Comparison of ENCODE assay signal across 15 cellular contexts in genomic region chr6:27551607-27552006, GRCh38.
"Had no signal": no experiment of that assay in that cellular context is flagged by ENCODE, and none has a peak within 500 bp of the region (broad histone marks: within the 10 kb centered on the region; RNA-seq: fewer than 3 reads in every experiment).

No MANE protein-coding gene starts in this region.

- H3K27me3 ChIP-seq: ovary had no signal

- H3K4me3 Mint-ChIP-seq: T-helper 2 cell treated with Interferon-gamma antibody and Interleukin-4, amounts not matched to agents 5 μg/mL and 100 μg/mL, for 36 hours had no signal

- H3K36me3 ChIP-seq: colonic mucosa, heart left ventricle, left lung, ovary, stomach, thoracic aorta had no signal

- H3K4me3 ChIP-seq: colonic mucosa, heart left ventricle, left lung, ovary, stomach, thoracic aorta had no signal

- H3K4me1 ChIP-seq: colonic mucosa, heart left ventricle, left lung, stomach had no signal

- H3K27ac Mint-ChIP-seq: activated T-cell treated with anti-CD3 and anti-CD28 coated beads, Interleukin-2, amount 50 U/mL, for 72 hours; T-helper 2 cell treated with Interferon-gamma antibody and Interleukin-4, amounts not matched to agents 5 μg/mL and 100 μg/mL, for 36 hours had no signal

- H3K9me3 ChIP-seq: colonic mucosa, left lung, thoracic aorta had no signal

- DNase-seq: activated CD4-positive, alpha-beta T cell treated with anti-CD3 and anti-CD28 coated beads, Interleukin-2, amount 50 U/mL, for 48 hours; activated CD8-positive, alpha-beta memory T cell treated with anti-CD3 and anti-CD28 coated beads, Interleukin-2, amount 50 U/mL, for 4 hours; activated naive CD4-positive, alpha-beta T cell treated with Interleukin-2 at 50 U/mL for 16 hours; activated T-cell treated with anti-CD3 and anti-CD28 coated beads, Interleukin-2, amount 50 U/mL, for 72 hours; caudate nucleus; colonic mucosa; heart left ventricle; left lung; mesenchymal stem cell; ovary; stimulated activated CD4-positive, alpha-beta T cell treated with anti-CD3 and anti-CD28 coated beads, Interleukin-15, amount 100 ng/mL, for 24 hours; stimulated activated CD4-positive, alpha-beta T cell treated with anti-CD3 and anti-CD28 coated beads, Interleukin-4, amount 100 ng/mL, for 4 hours; stomach had no signal

- H3K27ac ChIP-seq: colonic mucosa, heart left ventricle, left lung, ovary, stomach, thoracic aorta had no signal
